In the genomic region with DNA sequence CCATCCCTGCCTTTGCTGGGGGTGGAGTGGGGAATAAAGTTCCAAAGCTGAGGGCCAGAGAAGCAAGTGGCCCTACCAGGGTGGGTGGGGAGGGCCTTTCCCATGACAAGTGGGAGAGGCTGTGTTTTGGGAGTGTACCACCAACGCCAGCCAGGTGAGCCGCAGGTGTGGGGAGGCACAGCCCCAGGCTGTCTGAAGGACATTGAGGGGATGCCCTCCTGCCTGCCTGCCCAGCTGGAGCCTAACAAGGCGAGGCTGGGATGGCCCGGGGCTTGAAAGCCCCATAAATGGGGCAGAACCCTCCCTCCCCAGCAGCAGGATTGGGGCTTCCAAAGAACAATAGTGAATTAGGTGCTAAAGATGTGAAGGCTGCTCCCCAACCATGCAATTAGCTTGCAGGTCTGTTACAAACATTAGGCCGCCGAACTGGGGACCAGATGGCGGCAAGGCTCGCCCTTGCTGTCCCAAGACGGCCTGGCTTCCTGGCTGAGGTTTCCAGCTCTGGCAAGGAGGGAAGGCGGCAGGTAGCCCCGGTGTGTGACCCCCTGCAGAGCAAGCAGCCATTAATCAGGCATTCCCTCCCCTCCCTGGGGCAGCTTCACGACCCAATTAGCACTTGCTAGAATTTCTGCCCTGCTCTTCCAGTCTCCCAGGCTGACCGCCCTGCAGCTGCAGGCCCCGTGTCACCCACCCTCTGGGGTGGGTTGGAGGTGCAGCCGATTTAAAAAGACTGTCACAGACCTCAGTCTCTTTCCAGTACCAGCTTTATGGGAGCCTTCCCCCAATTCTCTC, we compare ENCODE assay signal across 1 cellular context.
A peak's percentile ranks its signal among the peaks of the same experiment; 100 is the strongest.
TF ChIP-seq lines count a peak whose summit lies in the region.

No MANE protein-coding gene starts in this region.

TF ChIP-seq in H1, 55 proteins besides CTCF, POLR2A, EP300 and RAD21:
- TF ChIP-seq RBBP5 (IDR thresholded peaks at IDR 0.05; ENCODE audit: borderline replicate concordance, low read depth, low read length) (no peak), TAF1 (IDR thresholded peaks at IDR 0.05; ENCODE audit: low read depth, low read length) (no peak), YY1 (IDR thresholded peaks at IDR 0.05; ENCODE audit: low read depth, low read length) (0 out of 2 replicates have a peak, but pooled peaks have one; percentile 47)
TF ChIP-seq in H1: peak in this region for 1.
